In genomic region chr13:46126552-46127171, GRCh38 we compare ENCODE assay signal across 9 cellular contexts. TPM values are rescaled to one million over a fixed set of nuclear protein-coding genes. Genes with fewer than 3 reads are reported as not detected.
DNase-seq lines count a peak whose midpoint lies in the region; ATAC-seq and TF ChIP-seq lines count a peak whose summit lies in the region.
"Had no signal": no experiment of that assay in that cellular context is flagged by ENCODE, and none has a peak within 500 bp of the region (broad histone marks: within the 10 kb centered on the region; RNA-seq: fewer than 3 reads in every experiment).

No MANE protein-coding gene starts in this region.

- intact Hi-C loops in activated naive CD4-positive, alpha-beta T cell treated with anti-CD3 and anti-CD28 coated beads for 36 hours (cut with micrococcal nuclease), result loop anchor here (1.0 to 5.0 kb wide), 8 partner anchors 34 to 503 kb away; partner anchors contain the start of gene ZC3H13
- intact Hi-C loops in psoas muscle (cut with DNase I), result loop anchor here in 1 of 2 donors (2.0 to 10.0 kb wide), 2 partner anchors 320 to 502 kb away; no protein-coding TSS in a partner anchor

- H3K4me1 ChIP-seq in psoas muscle, result no peaks in the 10 kb centered on the region

- H3K27me3 Mint-ChIP-seq in activated naive CD4-positive, alpha-beta T cell treated with anti-CD3 and anti-CD28 coated beads for 36 hours (ENCODE audit: low read depth), result no peaks in the 10 kb centered on the region
- H3K27me3 Mint-ChIP-seq in glutamatergic neuron (ENCODE audit: unreplicated experiment), result no peaks in the 10 kb centered on the region

- DNase-seq in DMS 273 (lab: John Stamatoyannopoulos, UW; ENCODE audit: unreplicated experiment), result peak; percentile 87
- peak; percentile 94 for DNase-seq in SK-MEL-5 (ENCODE audit: low read depth, low spot score)
- peak; percentile 91 for DNase-seq in activated naive CD4-positive, alpha-beta T cell treated with anti-CD3 and anti-CD28 coated beads for 36 hours
- DNase-seq in glutamatergic neuron, result peak; percentile 82
- DNase-seq in psoas muscle, result peak; percentile 41 to 63
- no peak for DNase-seq in NCI-H1048 (lab: John Stamatoyannopoulos, UW)

- TF ChIP-seq CTCF in LNCAP (IDR thresholded peaks at IDR 0.05), result peak; percentile 86
- peak; percentile 76 for TF ChIP-seq CTCF in glutamatergic neuron (IDR thresholded peaks at IDR 0.05; ENCODE audit: partially characterized antibody, unreplicated experiment)
- peak; percentile 61 for TF ChIP-seq CTCF in psoas muscle (IDR thresholded peaks at IDR 0.05)

- no peak overlapping the region for H3K27ac ChIP-seq in psoas muscle

- H3K9me3 Mint-ChIP-seq in activated naive CD4-positive, alpha-beta T cell treated with anti-CD3 and anti-CD28 coated beads for 36 hours, result no peaks in the 10 kb centered on the region
- H3K9me3 Mint-ChIP-seq in glutamatergic neuron (ENCODE audit: unreplicated experiment), result no peaks in the 10 kb centered on the region

- peaks cover 39% of the 10 kb centered on the region for H3K4me1 Mint-ChIP-seq in activated naive CD4-positive, alpha-beta T cell treated with anti-CD3 and anti-CD28 coated beads for 36 hours (ENCODE audit: low read depth)
- H3K4me1 Mint-ChIP-seq in glutamatergic neuron (ENCODE audit: low read depth, unreplicated experiment), result no peaks in the 10 kb centered on the region

- no peak overlapping the region for H3K4me3 Mint-ChIP-seq in activated naive CD4-positive, alpha-beta T cell treated with anti-CD3 and anti-CD28 coated beads for 36 hours
- H3K4me3 Mint-ChIP-seq in glutamatergic neuron (ENCODE audit: unreplicated experiment), result no peak overlapping the region

- H3K27me3 ChIP-seq in psoas muscle (ENCODE audit: insufficient read depth in 3 of 3, low read length in 2 of 3), result no peaks in the 10 kb centered on the region

- ATAC-seq in GM21447 (IDR thresholded peaks at IDR 0.05; ENCODE audit: unreplicated experiment) (peak; percentile 72), psoas muscle (peak; percentile 68 to 80 (median 76))

- in situ Hi-C loops in SK-MEL-5 (cut with HindIII; ENCODE audit: low pct_unique_long_range_greater_than_20kb, low sequenced_read_pairs), result no loop called here

- CTCF ChIA-PET in activated naive CD4-positive, alpha-beta T cell treated with anti-CD3 and anti-CD28 coated beads for 36 hours (lab: Charles Lee), result interaction anchor here (0.6 to 3.0 kb wide), 27 partner anchors 9 to 503 kb away, joined by 3 to 25 read pairs (median 4); partner anchors contain the start of genes CPB2 and ZC3H13

- 28 to 31% (median 31%) methylated on average over 4 of the region's 4 CpGs for WGBS in psoas muscle, 3 donors

- H3K36me3 Mint-ChIP-seq in activated naive CD4-positive, alpha-beta T cell treated with anti-CD3 and anti-CD28 coated beads for 36 hours (ENCODE audit: low read depth), result peaks cover 34% of the 10 kb centered on the region
- H3K36me3 Mint-ChIP-seq in glutamatergic neuron (ENCODE audit: unreplicated experiment), result no peaks in the 10 kb centered on the region

- peak overlapping the region; percentile 76 for H3K27ac Mint-ChIP-seq in activated naive CD4-positive, alpha-beta T cell treated with anti-CD3 and anti-CD28 coated beads for 36 hours
- no peak overlapping the region for H3K27ac Mint-ChIP-seq in glutamatergic neuron (ENCODE audit: unreplicated experiment)

- H3K36me3 ChIP-seq in psoas muscle (ENCODE audit: insufficient read depth in 1 of 2, low read depth in 1 of 2), result no peaks in the 10 kb centered on the region

- no peaks in the 10 kb centered on the region for H3K9me3 ChIP-seq in psoas muscle

- H3K4me3 ChIP-seq in psoas muscle, result no peak overlapping the region

RNA-seq across cellular contexts. Expression of gene CPB2, which starts 21.8 kb away (rescaled TPM):
- total RNA-seq in SK-MEL-5 (2014; rRNA removed; shearing (Covaris generic)), result 0.55 and 0.93 TPM in 2 replicates
- 0.21 and 0.41 TPM in 2 replicates for polyA plus RNA-seq in SK-MEL-5 (2015; cell fraction: cytosol; rRNA removed)
- polyA plus RNA-seq in SK-MEL-5 (2015; cell fraction: nucleus; rRNA removed), result 0.41 TPM in 1 of 2 replicates, not detected in the other
- not detected for total RNA-seq in activated naive CD4-positive, alpha-beta T cell treated with anti-CD3 and anti-CD28 coated beads for 36 hours
- total RNA-seq in glutamatergic neuron (ENCODE audit: unreplicated experiment), result not detected
- total RNA-seq in psoas muscle, result not detected
- polyA plus RNA-seq in psoas muscle, result not detected
- polyA plus RNA-seq: esophagus had no signal

RNA-seq across cellular contexts. Expression of gene LCP1, which starts 55.3 kb away (rescaled TPM):
- 10.5 and 10.7 TPM in 2 replicates for total RNA-seq in SK-MEL-5 (2014; rRNA removed; shearing (Covaris generic))
- 9.8 and 11.4 TPM in 2 replicates for polyA plus RNA-seq in SK-MEL-5 (2015; cell fraction: cytosol; rRNA removed)
- 2.1 and 4.5 TPM in 2 replicates for polyA plus RNA-seq in SK-MEL-5 (2015; cell fraction: nucleus; rRNA removed)
- total RNA-seq in activated naive CD4-positive, alpha-beta T cell treated with anti-CD3 and anti-CD28 coated beads for 36 hours, result 1,000 to 10,000 TPM; 1,008 to 1,043 TPM
- 0.71 TPM for total RNA-seq in glutamatergic neuron (ENCODE audit: unreplicated experiment)
- 10 to 100 TPM in 2 of 4 donors, 1 to 10 TPM in 2; 8.0 to 14.8 (median 10.4) TPM for total RNA-seq in psoas muscle
- 1 to 10 TPM; 2.0 to 3.5 (median 2.1) TPM for polyA plus RNA-seq in psoas muscle

Comparison
In these comparisons a context has a peak if more than half of its experiments do, and no peak if none do; other contexts are left out.
1. RNA of gene LCP1, which starts 55.3 kb away (total RNA-seq): 1,008 to 1,043 TPM in activated naive CD4-positive, alpha-beta T cell treated with anti-CD3 and anti-CD28 coated beads for 36 hours; 8.0 to 14.8 TPM in psoas muscle, 10.5 to 10.7 TPM in SK-MEL-5 and 0.71 TPM in glutamatergic neuron (single experiment); every median in the first group is over 10 times any median in the second.
2. Peak in every context shown above with its lines, with median percentiles within 50 percentile points of each other: CTCF ChIP-seq.